ENCODE assay signal across 22 cellular contexts in genomic region chr18:49581369-49581768, GRCh38. TPM values are rescaled to one million over a fixed set of nuclear protein-coding genes. Genes with fewer than 3 reads are reported as not detected.
A peak's percentile ranks its signal among the peaks of the same experiment; 100 is the strongest.
DNase-seq lines count a peak whose midpoint lies in the region; ATAC-seq, FAIRE-seq and TF ChIP-seq lines count a peak whose summit lies in the region.
"Had no signal": no experiment of that assay in that cellular context is flagged by ENCODE, and none has a peak within 500 bp of the region (broad histone marks: within the 10 kb centered on the region; RNA-seq: fewer than 3 reads in every experiment).

No MANE protein-coding gene starts in this region.

- H3K9me3 Mint-ChIP-seq in WTC11 = peaks cover 5% of the 10 kb centered on the region; the same call in 1 of the 2 replicates

- POLR2A ChIA-PET in WTC11 (lab: Charles Lee) = no interaction called here

- H3K4me1 Mint-ChIP-seq in WTC11 = peaks cover 12% of the 10 kb centered on the region

- H3K9me3 ChIP-seq in WERI-Rb-1 (ENCODE audit: severe bottlenecking) (peaks cover 3% of the 10 kb centered on the region), left lung (no peaks in the 10 kb centered on the region)
- H3K9me3 ChIP-seq: BE2C, Peyer's patch had no signal

- ATAC-seq in left lung = no peak
- ATAC-seq in WTC11 = no peak
- ATAC-seq: HepG2, Right ventricle myocardium inferior, SK-N-SH treated with all-trans-retinoic acid at 6 μM for 48 hours had no signal

- no peaks in the 10 kb centered on the region for H3K27me3 ChIP-seq in WERI-Rb-1 (ENCODE audit: insufficient read depth, low read depth, severe bottlenecking)
- H3K27me3 ChIP-seq in left lung = no peaks in the 10 kb centered on the region
- H3K27me3 ChIP-seq: Peyer's patch had no signal

- H3K27me3 Mint-ChIP-seq in WTC11 (ENCODE audit: low read depth) = no peaks in the 10 kb centered on the region

- FAIRE-seq in GM12891 (lab: Jason Lieb, UNC) = no peak
- FAIRE-seq: GM12892, HepG2 had no signal

- H3K27ac ChIP-seq in WERI-Rb-1 = no peak overlapping the region
- H3K27ac ChIP-seq in left lung = no peak overlapping the region
- H3K27ac ChIP-seq: 22Rv1, KMS-11, Peyer's patch had no signal

- intact Hi-C loops in left lung (cut with DNase I) = no loop called here

- peaks cover 9% of the 10 kb centered on the region for H3K36me3 Mint-ChIP-seq in WTC11
- H3K36me3 Mint-ChIP-seq: CD4-positive, alpha-beta memory T cell had no signal

- CTCF ChIA-PET in WTC11 (lab: Charles Lee) = no interaction called here

- H3K4me3 ChIP-seq in WERI-Rb-1 (ENCODE audit: low read depth, low read length) (no peak overlapping the region), left lung (no peak overlapping the region)
- H3K4me3 ChIP-seq: Peyer's patch had no signal

- peak; percentile 58 for DNase-seq in NCI-H82 (lab: John Stamatoyannopoulos, UW)
- no peak for DNase-seq in NCI-H82 treated with DMSO at 0.1 percent for 48 hours (lab: John Stamatoyannopoulos, UW; ENCODE audit: unreplicated experiment)
- DNase-seq in SIG-M5 treated with dmso at 0.1 percent for 504 hours (lab: John Stamatoyannopoulos, UW; ENCODE audit: unreplicated experiment) = peak; percentile 17
- peak; percentile 35 for DNase-seq in WERI-Rb-1
- DNase-seq in left lung = no peak
- no peak for DNase-seq in GM12891 (ENCODE audit: insufficient read length, low spot score)
- DNase-seq in WTC11 (ENCODE audit: low spot score) = no peak
- DNase-seq in GDM1 (lab: John Stamatoyannopoulos, UW) = no peak
- DNase-seq: BE2C; Calu3; CD4-positive, alpha-beta memory T cell; DMS79 treated with DMSO at 0.1 percent for 48 hours; GOT3; NCI-H187; NCI-H69; Peyer's patch had no signal

- no peak overlapping the region for H3K4me3 Mint-ChIP-seq in WTC11
- H3K4me3 Mint-ChIP-seq: CD4-positive, alpha-beta memory T cell had no signal

- H3K4me1 ChIP-seq in left lung = no peaks in the 10 kb centered on the region
- H3K4me1 ChIP-seq: BE2C, Peyer's patch had no signal

- TF ChIP-seq POLR2A in GM12891 (IDR thresholded peaks at IDR 0.05; ENCODE audit: low read depth, low read length) = no peak

- TF ChIP-seq CTCF in WERI-Rb-1 (IDR thresholded peaks at IDR 0.05; ENCODE audit: low read depth, low read length) (no peak), left lung (IDR thresholded peaks at IDR 0.05) (no peak), WTC11 (IDR thresholded peaks at IDR 0.05) (no peak)

- no peaks in the 10 kb centered on the region; the same call in 1 of the 2 replicates for H3K36me3 ChIP-seq in WERI-Rb-1
- peaks cover 0 to 7% of the 10 kb centered on the region in 2 donors for H3K36me3 ChIP-seq in left lung
- H3K36me3 ChIP-seq: BE2C had no signal

- no peak overlapping the region for H3K27ac Mint-ChIP-seq in WTC11
- H3K27ac Mint-ChIP-seq: CD4-positive, alpha-beta memory T cell had no signal

TF ChIP-seq in GM12891, 5 proteins besides CTCF, POLR2A, EP300 and RAD21:
- no peak for TF ChIP-seq POLR2AphosphoS5 (IDR thresholded peaks at IDR 0.05; ENCODE audit: low read depth, low read length)
- no peak for TF ChIP-seq POU2F2 (IDR thresholded peaks at IDR 0.05; ENCODE audit: low read depth, low read length)
- TF ChIP-seq PAX5 (IDR thresholded peaks at IDR 0.05; ENCODE audit: insufficient read depth, low read length, severe bottlenecking) = no peak
- TF ChIP-seq SPI1 (IDR thresholded peaks at IDR 0.05; ENCODE audit: low read depth, low read length) = no peak
- no peak for TF ChIP-seq TAF1 (IDR thresholded peaks at IDR 0.05; ENCODE audit: low read depth, low read length)

TF ChIP-seq in WTC11, 78 proteins besides CTCF, POLR2A, EP300 and RAD21:
- TF ChIP-seq CREB1 (CRISPR knock-in tag; IDR thresholded peaks at IDR 0.05) (no peak), ZNF512 (CRISPR knock-in tag; IDR thresholded peaks at IDR 0.05; ENCODE audit: borderline replicate concordance) (no peak), NFE2L1 (CRISPR knock-in tag; IDR thresholded peaks at IDR 0.05) (no peak), FOXJ3 (CRISPR knock-in tag; IDR thresholded peaks at IDR 0.05; ENCODE audit: borderline replicate concordance) (no peak), IRF1 (CRISPR knock-in tag; IDR thresholded peaks at IDR 0.05) (no peak), ETV6 (CRISPR knock-in tag; IDR thresholded peaks at IDR 0.05) (no peak), OVOL2 (CRISPR knock-in tag; IDR thresholded peaks at IDR 0.05; ENCODE audit: borderline replicate concordance) (no peak), ATF3 (CRISPR knock-in tag; conservative IDR thresholded peaks at IDR 0.05) (no peak), ESRRA (CRISPR knock-in tag; IDR thresholded peaks at IDR 0.05; ENCODE audit: borderline replicate concordance) (no peak), NR2C2 (CRISPR knock-in tag; IDR thresholded peaks at IDR 0.05) (no peak), ZNF423 (CRISPR knock-in tag; IDR thresholded peaks at IDR 0.05) (no peak), PRDM15 (CRISPR knock-in tag; IDR thresholded peaks at IDR 0.05) (no peak), ZNF671 (CRISPR knock-in tag; IDR thresholded peaks at IDR 0.05) (no peak), ZBTB21 (CRISPR knock-in tag; IDR thresholded peaks at IDR 0.05; ENCODE audit: borderline replicate concordance) (no peak), ZNF219 (CRISPR knock-in tag; IDR thresholded peaks at IDR 0.05; ENCODE audit: borderline replicate concordance) (no peak), USF2 (CRISPR knock-in tag; IDR thresholded peaks at IDR 0.05) (no peak), SMAD3 (CRISPR knock-in tag; IDR thresholded peaks at IDR 0.05; ENCODE audit: borderline replicate concordance) (no peak), TCF7 (CRISPR knock-in tag; IDR thresholded peaks at IDR 0.05; ENCODE audit: low read depth) (no peak), NR3C1 (CRISPR knock-in tag; conservative IDR thresholded peaks at IDR 0.05; ENCODE audit: low read depth) (no peak), ELF4 (CRISPR knock-in tag; IDR thresholded peaks at IDR 0.05; ENCODE audit: low read depth) (no peak)

RNA-seq across cellular contexts. Expression of gene LIPG, which starts 19.5 kb away (rescaled TPM):
- total RNA-seq in left lung (10 to 100 TPM; 26.0 to 47.1 TPM), WTC11 (2021) (5.5 to 6.8 TPM (median 6.1 TPM) in 3 replicates)
- 0.40 TPM for polyA plus RNA-seq in GM12891 (2012; ENCODE audit: low read depth, missing spikeins)
- total RNA-seq: CD4-positive, alpha-beta memory T cell; Right ventricle myocardium inferior had no signal
- polyA plus RNA-seq: CD4-positive, alpha-beta memory T cell had no signal

Comparison
In these comparisons a context has a peak if more than half of its experiments do, and no peak if none do; other contexts are left out.
1. DNase-seq: peak in NCI-H82 (single experiment), SIG-M5 treated with dmso at 0.1 percent for 504 hours (single experiment) and WERI-Rb-1 (single experiment); none in NCI-H82 treated with DMSO at 0.1 percent for 48 hours (single experiment), left lung (0 of 2), GM12891 (single experiment), WTC11 (single experiment) and GDM1 (single experiment).